In the genomic region with DNA sequence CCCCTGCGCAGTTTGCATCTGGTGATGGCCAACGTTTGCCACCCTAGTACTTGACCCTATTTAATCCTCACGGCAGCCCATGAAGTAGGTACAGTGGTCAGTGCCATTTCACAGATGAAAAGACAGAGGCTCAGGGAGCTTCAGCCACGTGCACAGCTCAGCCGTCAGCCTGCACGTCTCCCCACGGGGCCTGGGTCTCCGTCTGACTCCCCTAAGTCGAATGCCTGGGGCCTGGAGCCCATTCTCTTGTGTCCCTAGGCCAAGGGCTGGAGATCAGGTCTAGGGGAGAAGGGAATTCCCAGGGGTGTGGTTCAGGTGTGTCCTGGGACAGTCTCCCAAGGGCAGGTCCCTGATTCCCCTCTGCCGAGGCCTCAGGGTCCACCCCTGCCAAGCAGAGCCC, we compare ENCODE assay signal across 14 cellular contexts. TPM values are rescaled to one million over a fixed set of nuclear protein-coding genes. Genes with fewer than 3 reads are reported as not detected.
DNase-seq lines count a peak whose midpoint lies in the region; ATAC-seq, FAIRE-seq and TF ChIP-seq lines count a peak whose summit lies in the region.
"Not testable (repeated sequence)": the region's sequence is repeated elsewhere in the genome, so short reads cannot be mapped to it uniquely, and the experiment has no call there.
"Had no signal": no experiment of that assay in that cellular context is flagged by ENCODE, and none has a peak within 500 bp of the region (broad histone marks: within the 10 kb centered on the region; RNA-seq: fewer than 3 reads in every experiment).

No MANE protein-coding gene starts in this region.

- H3K27ac Mint-ChIP-seq in activated B cell treated with CpG ODN at 0.5 μM for 24 hours (peak overlapping the region; percentile 75), naive B cell (peak overlapping the region in 4 of 6 donors; percentile 75 to 91 (median 86))
- not testable (repeated sequence) for H3K27ac Mint-ChIP-seq in type B pancreatic cell

- not testable (repeated sequence) for H3K4me3 Mint-ChIP-seq in activated B cell treated with CpG ODN at 0.5 μM for 24 hours, type B pancreatic cell
- H3K4me3 Mint-ChIP-seq in naive B cell = peak overlapping the region in 2 of 8 donors; percentile 60 to 70

- not testable (repeated sequence) for H3K27me3 Mint-ChIP-seq in activated B cell treated with CpG ODN at 0.5 μM for 24 hours, naive B cell, type B pancreatic cell

- not testable (repeated sequence) for H3K4me1 Mint-ChIP-seq in activated B cell treated with CpG ODN at 0.5 μM for 24 hours; naive B cell; type B pancreatic cell (ENCODE audit: unreplicated experiment)

- H3K36me3 Mint-ChIP-seq in activated B cell treated with CpG ODN at 0.5 μM for 24 hours (ENCODE audit: low read depth); naive B cell; type B pancreatic cell: not testable (repeated sequence)

- not testable (repeated sequence) for H3K9me3 ChIP-seq in kidney (ENCODE audit: control insufficient read depth in 1 of 2, low read length in 2 of 2)

- not testable (repeated sequence) for H3K4me3 ChIP-seq in kidney (ENCODE audit: low read length in 2 of 2)

- H3K27ac ChIP-seq in kidney (ENCODE audit: low read depth in 2 of 2, low read length in 2 of 2) = not testable (repeated sequence)

- FAIRE-seq in kidney (lab: Jason Lieb, UNC) = not testable (repeated sequence)

- H3K9me3 Mint-ChIP-seq in activated B cell treated with CpG ODN at 0.5 μM for 24 hours, naive B cell, type B pancreatic cell: not testable (repeated sequence)

- H3K4me1 ChIP-seq in kidney (ENCODE audit: control insufficient read depth in 1 of 2, insufficient read depth in 1 of 2, low read depth in 1 of 2, low read length in 2 of 2) = not testable (repeated sequence)

- not testable (repeated sequence) for H3K9ac ChIP-seq in kidney (ENCODE audit: low read length in 2 of 2)

- not testable (repeated sequence) for TF ChIP-seq CTCF in activated B cell treated with CpG ODN at 0.5 μM for 24 hours (IDR thresholded peaks at IDR 0.05); kidney (IDR thresholded peaks at IDR 0.05; ENCODE audit: borderline replicate concordance, extremely low read depth, insufficient read depth); type B pancreatic cell (conservative IDR thresholded peaks at IDR 0.05)

- POLR2A ChIA-PET in activated B cell treated with CpG ODN at 0.5 μM for 24 hours (lab: Charles Lee) = not testable (repeated sequence)

- H3K36me3 ChIP-seq in kidney (ENCODE audit: control insufficient read depth in 1 of 2, insufficient read depth in 2 of 2, low read length in 2 of 2) = not testable (repeated sequence)

- CTCF ChIA-PET in activated B cell treated with CpG ODN at 0.5 μM for 24 hours (lab: Charles Lee) = not testable (repeated sequence)

- not testable (repeated sequence) for ATAC-seq in activated B cell treated with CpG ODN at 0.5 μM for 24 hours (ENCODE audit: low read depth); naive B cell (ENCODE audit: low read depth in 2 of 2)

- intact Hi-C loops in activated B cell treated with CpG ODN at 0.5 μM for 24 hours (cut with micrococcal nuclease); kidney (cut with DNase I): not testable (repeated sequence)

- DNase-seq in Daoy (ENCODE audit: low read depth) = peak; percentile 0
- peak; percentile 16 for DNase-seq in NAMALWA (ENCODE audit: low spot score)
- DNase-seq in activated B cell treated with CpG ODN at 0.5 μM for 24 hours, naive B cell: not testable (repeated sequence)
- peak; percentile 14 for DNase-seq in ecto neural progenitor cell (ENCODE audit: low spot score)
- DNase-seq in kidney = peak; percentile 59
- DNase-seq in type B pancreatic cell (ENCODE audit: extremely low spot score, unreplicated experiment) = peak; percentile 44

RNA-seq across cellular contexts. Expression of a gene that starts 6.8 kb away (rescaled TPM):
- total RNA-seq in Daoy (2014; rRNA removed; shearing (Covaris generic)) = not detected in 2 replicates
- 106 and 121 TPM in 2 replicates for total RNA-seq in activated B cell treated with CpG ODN at 0.5 μM for 24 hours
- 8.4 TPM for total RNA-seq in kidney
- polyA plus RNA-seq in kidney (ENCODE audit: insufficient read depth, low read depth, low replicate concordance) = 0.92 TPM
- 100 to 1,000 TPM; 301 to 589 (median 335) TPM for polyA plus RNA-seq in naive B cell (ENCODE audit: low read depth in 6 of 6)
- total RNA-seq in type B pancreatic cell (ENCODE audit: low replicate concordance) = not detected in 2 replicates
- total RNA-seq: G401, HT-29, LHCN-M2, MCF 10A, PC-3, SJCRH30 had no signal
- polyA plus RNA-seq: K562 had no signal

Comparison
In these comparisons a context has a peak if more than half of its experiments do, and no peak if none do; other contexts are left out.
1. RNA of a gene that starts 6.8 kb away (total RNA-seq): 106 to 121 TPM in activated B cell treated with CpG ODN at 0.5 μM for 24 hours; 8.4 TPM in kidney (single experiment), not detected in Daoy and not detected in type B pancreatic cell; every median in the first group is over 10 times any median in the second.